In the genomic region with DNA sequence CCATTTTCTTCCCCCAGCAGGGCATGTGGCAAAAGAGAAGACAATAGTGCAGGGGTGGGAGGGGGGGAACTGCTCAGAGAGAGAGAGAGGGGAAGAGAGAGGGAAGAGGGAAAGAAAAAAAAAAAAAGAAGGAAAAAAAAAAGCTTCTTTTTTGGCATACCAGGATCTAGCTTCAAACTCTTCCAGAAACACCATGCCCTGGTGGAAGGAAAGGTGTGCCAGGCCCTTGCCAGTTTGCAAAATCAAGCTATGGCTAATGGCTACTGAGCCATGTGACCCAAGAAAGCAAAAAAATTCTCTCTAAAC, we compare ENCODE assay signal across 1 cellular context.
TF ChIP-seq lines count a peak whose summit lies in the region.

No MANE protein-coding gene starts in this region.

TF ChIP-seq in H1, 55 proteins besides CTCF, POLR2A, EP300 and RAD21:
- TF ChIP-seq CTBP2 (IDR thresholded peaks at IDR 0.05; ENCODE audit: borderline replicate concordance, insufficient read depth, insufficient read length, low read length): no peak
- TF ChIP-seq ZNF274 (IDR thresholded peaks at IDR 0.05; ENCODE audit: borderline replicate concordance, extremely low read depth, low read length): no peak
- TF ChIP-seq TAF1 (IDR thresholded peaks at IDR 0.05; ENCODE audit: low read depth, low read length): no peak
- TF ChIP-seq, protein P1, sequence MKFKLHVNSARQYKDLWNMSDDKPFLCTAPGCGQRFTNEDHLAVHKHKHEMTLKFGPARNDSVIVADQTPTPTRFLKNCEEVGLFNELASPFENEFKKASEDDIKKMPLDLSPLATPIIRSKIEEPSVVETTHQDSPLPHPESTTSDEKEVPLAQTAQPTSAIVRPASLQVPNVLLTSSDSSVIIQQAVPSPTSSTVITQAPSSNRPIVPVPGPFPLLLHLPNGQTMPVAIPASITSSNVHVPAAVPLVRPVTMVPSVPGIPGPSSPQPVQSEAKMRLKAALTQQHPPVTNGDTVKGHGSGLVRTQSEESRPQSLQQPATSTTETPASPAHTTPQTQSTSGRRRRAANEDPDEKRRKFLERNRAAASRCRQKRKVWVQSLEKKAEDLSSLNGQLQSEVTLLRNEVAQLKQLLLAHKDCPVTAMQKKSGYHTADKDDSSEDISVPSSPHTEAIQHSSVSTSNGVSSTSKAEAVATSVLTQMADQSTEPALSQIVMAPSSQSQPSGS (IDR thresholded peaks at IDR 0.05; ENCODE audit: low read length): no peak
- TF ChIP-seq SIX5 (IDR thresholded peaks at IDR 0.05; ENCODE audit: low read depth, low read length): no peak
- no peak for TF ChIP-seq CBX8 (IDR thresholded peaks at IDR 0.05; ENCODE audit: borderline replicate concordance, low read depth, low read length)
- TF ChIP-seq, protein P2, sequence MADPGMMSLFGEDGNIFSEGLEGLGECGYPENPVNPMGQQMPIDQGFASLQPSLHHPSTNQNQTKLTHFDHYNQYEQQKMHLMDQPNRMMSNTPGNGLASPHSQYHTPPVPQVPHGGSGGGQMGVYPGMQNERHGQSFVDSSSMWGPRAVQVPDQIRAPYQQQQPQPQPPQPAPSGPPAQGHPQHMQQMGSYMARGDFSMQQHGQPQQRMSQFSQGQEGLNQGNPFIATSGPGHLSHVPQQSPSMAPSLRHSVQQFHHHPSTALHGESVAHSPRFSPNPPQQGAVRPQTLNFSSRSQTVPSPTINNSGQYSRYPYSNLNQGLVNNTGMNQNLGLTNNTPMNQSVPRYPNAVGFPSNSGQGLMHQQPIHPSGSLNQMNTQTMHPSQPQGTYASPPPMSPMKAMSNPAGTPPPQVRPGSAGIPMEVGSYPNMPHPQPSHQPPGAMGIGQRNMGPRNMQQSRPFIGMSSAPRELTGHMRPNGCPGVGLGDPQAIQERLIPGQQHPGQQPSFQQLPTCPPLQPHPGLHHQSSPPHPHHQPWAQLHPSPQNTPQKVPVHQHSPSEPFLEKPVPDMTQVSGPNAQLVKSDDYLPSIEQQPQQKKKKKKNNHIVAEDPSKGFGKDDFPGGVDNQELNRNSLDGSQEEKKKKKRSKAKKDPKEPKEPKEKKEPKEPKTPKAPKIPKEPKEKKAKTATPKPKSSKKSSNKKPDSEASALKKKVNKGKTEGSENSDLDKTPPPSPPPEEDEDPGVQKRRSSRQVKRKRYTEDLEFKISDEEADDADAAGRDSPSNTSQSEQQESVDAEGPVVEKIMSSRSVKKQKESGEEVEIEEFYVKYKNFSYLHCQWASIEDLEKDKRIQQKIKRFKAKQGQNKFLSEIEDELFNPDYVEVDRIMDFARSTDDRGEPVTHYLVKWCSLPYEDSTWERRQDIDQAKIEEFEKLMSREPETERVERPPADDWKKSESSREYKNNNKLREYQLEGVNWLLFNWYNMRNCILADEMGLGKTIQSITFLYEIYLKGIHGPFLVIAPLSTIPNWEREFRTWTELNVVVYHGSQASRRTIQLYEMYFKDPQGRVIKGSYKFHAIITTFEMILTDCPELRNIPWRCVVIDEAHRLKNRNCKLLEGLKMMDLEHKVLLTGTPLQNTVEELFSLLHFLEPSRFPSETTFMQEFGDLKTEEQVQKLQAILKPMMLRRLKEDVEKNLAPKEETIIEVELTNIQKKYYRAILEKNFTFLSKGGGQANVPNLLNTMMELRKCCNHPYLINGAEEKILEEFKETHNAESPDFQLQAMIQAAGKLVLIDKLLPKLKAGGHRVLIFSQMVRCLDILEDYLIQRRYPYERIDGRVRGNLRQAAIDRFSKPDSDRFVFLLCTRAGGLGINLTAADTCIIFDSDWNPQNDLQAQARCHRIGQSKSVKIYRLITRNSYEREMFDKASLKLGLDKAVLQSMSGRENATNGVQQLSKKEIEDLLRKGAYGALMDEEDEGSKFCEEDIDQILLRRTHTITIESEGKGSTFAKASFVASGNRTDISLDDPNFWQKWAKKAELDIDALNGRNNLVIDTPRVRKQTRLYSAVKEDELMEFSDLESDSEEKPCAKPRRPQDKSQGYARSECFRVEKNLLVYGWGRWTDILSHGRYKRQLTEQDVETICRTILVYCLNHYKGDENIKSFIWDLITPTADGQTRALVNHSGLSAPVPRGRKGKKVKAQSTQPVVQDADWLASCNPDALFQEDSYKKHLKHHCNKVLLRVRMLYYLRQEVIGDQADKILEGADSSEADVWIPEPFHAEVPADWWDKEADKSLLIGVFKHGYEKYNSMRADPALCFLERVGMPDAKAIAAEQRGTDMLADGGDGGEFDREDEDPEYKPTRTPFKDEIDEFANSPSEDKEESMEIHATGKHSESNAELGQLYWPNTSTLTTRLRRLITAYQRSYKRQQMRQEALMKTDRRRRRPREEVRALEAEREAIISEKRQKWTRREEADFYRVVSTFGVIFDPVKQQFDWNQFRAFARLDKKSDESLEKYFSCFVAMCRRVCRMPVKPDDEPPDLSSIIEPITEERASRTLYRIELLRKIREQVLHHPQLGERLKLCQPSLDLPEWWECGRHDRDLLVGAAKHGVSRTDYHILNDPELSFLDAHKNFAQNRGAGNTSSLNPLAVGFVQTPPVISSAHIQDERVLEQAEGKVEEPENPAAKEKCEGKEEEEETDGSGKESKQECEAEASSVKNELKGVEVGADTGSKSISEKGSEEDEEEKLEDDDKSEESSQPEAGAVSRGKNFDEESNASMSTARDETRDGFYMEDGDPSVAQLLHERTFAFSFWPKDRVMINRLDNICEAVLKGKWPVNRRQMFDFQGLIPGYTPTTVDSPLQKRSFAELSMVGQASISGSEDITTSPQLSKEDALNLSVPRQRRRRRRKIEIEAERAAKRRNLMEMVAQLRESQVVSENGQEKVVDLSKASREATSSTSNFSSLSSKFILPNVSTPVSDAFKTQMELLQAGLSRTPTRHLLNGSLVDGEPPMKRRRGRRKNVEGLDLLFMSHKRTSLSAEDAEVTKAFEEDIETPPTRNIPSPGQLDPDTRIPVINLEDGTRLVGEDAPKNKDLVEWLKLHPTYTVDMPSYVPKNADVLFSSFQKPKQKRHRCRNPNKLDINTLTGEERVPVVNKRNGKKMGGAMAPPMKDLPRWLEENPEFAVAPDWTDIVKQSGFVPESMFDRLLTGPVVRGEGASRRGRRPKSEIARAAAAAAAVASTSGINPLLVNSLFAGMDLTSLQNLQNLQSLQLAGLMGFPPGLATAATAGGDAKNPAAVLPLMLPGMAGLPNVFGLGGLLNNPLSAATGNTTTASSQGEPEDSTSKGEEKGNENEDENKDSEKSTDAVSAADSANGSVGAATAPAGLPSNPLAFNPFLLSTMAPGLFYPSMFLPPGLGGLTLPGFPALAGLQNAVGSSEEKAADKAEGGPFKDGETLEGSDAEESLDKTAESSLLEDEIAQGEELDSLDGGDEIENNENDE (IDR thresholded peaks at IDR 0.05; ENCODE audit: insufficient replicate concordance, low read length): no peak
- TF ChIP-seq CBX5 (IDR thresholded peaks at IDR 0.05; ENCODE audit: low read depth, low read length): no peak
- TF ChIP-seq, protein P3, sequence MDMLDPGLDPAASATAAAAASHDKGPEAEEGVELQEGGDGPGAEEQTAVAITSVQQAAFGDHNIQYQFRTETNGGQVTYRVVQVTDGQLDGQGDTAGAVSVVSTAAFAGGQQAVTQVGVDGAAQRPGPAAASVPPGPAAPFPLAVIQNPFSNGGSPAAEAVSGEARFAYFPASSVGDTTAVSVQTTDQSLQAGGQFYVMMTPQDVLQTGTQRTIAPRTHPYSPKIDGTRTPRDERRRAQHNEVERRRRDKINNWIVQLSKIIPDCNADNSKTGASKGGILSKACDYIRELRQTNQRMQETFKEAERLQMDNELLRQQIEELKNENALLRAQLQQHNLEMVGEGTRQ (IDR thresholded peaks at IDR 0.05; ENCODE audit: low read length): no peak
- no peak for TF ChIP-seq HDAC6 (IDR thresholded peaks at IDR 0.05; ENCODE audit: low read depth, low read length)
- no peak for TF ChIP-seq EGR1 (IDR thresholded peaks at IDR 0.05; ENCODE audit: borderline replicate concordance, low read depth, low read length)
- TF ChIP-seq GABPA (IDR thresholded peaks at IDR 0.05; ENCODE audit: borderline replicate concordance, insufficient read depth, low read length): no peak
- TF ChIP-seq GTF2F1 (IDR thresholded peaks at IDR 0.05; ENCODE audit: borderline replicate concordance, low read depth, low read length): no peak
- TF ChIP-seq KDM4A (IDR thresholded peaks at IDR 0.05; ENCODE audit: low read depth, low read length, severe bottlenecking): no peak
- no peak for TF ChIP-seq SIN3A (conservative IDR thresholded peaks at IDR 0.05 in 1 of 2, IDR thresholded peaks at IDR 0.05 in 1 of 2; ENCODE audit: low read depth in 1 of 2, low read length in 2 of 2)
- TF ChIP-seq RFX5 (IDR thresholded peaks at IDR 0.05; ENCODE audit: borderline replicate concordance, low read depth, low read length): no peak
- TF ChIP-seq RBBP5 (IDR thresholded peaks at IDR 0.05; ENCODE audit: borderline replicate concordance, low read depth, low read length): no peak; the same call in 1 of the 2 replicates
- no peak for TF ChIP-seq FOSL1 (IDR thresholded peaks at IDR 0.05; ENCODE audit: insufficient read depth, low read depth, low read length)
- TF ChIP-seq TEAD4 (IDR thresholded peaks at IDR 0.05; ENCODE audit: low read depth, low read length): no peak
- TF ChIP-seq, protein P4, sequence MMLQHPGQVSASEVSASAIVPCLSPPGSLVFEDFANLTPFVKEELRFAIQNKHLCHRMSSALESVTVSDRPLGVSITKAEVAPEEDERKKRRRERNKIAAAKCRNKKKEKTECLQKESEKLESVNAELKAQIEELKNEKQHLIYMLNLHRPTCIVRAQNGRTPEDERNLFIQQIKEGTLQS (IDR thresholded peaks at IDR 0.05; ENCODE audit: insufficient read depth, low read depth, low read length): no peak
